In the genomic region with DNA sequence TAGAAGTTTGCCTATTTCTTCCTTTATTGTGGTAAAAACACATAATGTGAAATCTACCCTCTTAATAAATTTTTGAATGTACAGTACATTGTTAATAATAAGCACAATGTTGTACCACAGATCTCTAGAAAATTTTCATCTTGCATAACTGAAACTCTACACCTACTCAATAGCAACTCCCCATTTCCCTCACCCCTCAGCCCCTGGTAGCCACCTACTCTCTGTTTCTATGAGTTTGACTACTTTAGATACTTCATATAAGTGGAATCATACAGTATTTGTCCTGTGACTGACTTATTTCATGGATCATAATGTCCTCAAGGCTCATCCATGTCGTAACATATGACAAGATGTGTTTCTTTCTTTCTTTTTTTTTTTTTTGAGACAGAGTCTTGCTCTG, we compare ENCODE assay signal across 18 cellular contexts.
A peak's percentile ranks its signal among the peaks of the same experiment; 100 is the strongest.
DNase-seq lines count a peak whose midpoint lies in the region; ATAC-seq lines count a peak whose summit lies in the region.
"Had no signal": no experiment of that assay in that cellular context is flagged by ENCODE, and none has a peak within 500 bp of the region (broad histone marks: within the 10 kb centered on the region; RNA-seq: fewer than 3 reads in every experiment).

No MANE protein-coding gene starts in this region.

- no peaks in the 10 kb centered on the region for H3K4me1 Mint-ChIP-seq in activated T-helper 17 cell treated with anti-CD3 and anti-CD28 coated beads, Interleukin-2, amount 50 U/mL, for 72 hours
- no peaks in the 10 kb centered on the region for H3K4me1 Mint-ChIP-seq in T-helper 17 cell

- H3K4me1 ChIP-seq in GM23248 (ENCODE audit: insufficient read depth) = peaks cover 2% of the 10 kb centered on the region; the same call in 1 of the 2 replicates
- H3K4me1 ChIP-seq: prostate gland, SJCRH30 had no signal

- no peak overlapping the region for H3K4me3 ChIP-seq in GM23248
- H3K4me3 ChIP-seq: prostate gland, SJCRH30 had no signal

- H3K27ac Mint-ChIP-seq in activated T-helper 17 cell treated with anti-CD3 and anti-CD28 coated beads, Interleukin-2, amount 50 U/mL, for 72 hours = no peak overlapping the region
- no peak overlapping the region for H3K27ac Mint-ChIP-seq in T-helper 17 cell
- H3K27ac Mint-ChIP-seq: B cell; natural killer cell treated with Interleukin-12 subunit alpha and Interleukin-12 subunit beta and Interleukin-15 and Interleukin-18, amount 100 ng/mL, for 72 hours had no signal

- H4K20me1 ChIP-seq in GM23248 (ENCODE audit: insufficient read depth) = no peaks in the 10 kb centered on the region

- DNase-seq in NCI-H510A (lab: John Stamatoyannopoulos, UW) (no peak), T-helper 17 cell (no peak), GM23248 (no peak)
- DNase-seq: activated CD4-positive, alpha-beta T cell treated with anti-CD3 and anti-CD28 coated beads, Interleukin-2, amount 50 U/mL, for 1 hour; activated T-cell treated with anti-CD3 and anti-CD28 coated beads, Interleukin-2, amount 50 U/mL, for 4 hours; DMS 273 treated with DMSO at 0.1 percent for 48 hours; glutamatergic neuron; NCI-H187; SJCRH30; substantia nigra had no signal

- H3K36me3 ChIP-seq in GM23248 (ENCODE audit: low read depth) = no peaks in the 10 kb centered on the region
- H3K36me3 ChIP-seq: prostate gland, SJCRH30 had no signal

- no peak overlapping the region for H2AFZ ChIP-seq in GM23248

- no peaks in the 10 kb centered on the region for H3F3A ChIP-seq in GM23248 (ENCODE audit: insufficient read depth)

- H3K9ac ChIP-seq in GM23248 = no peak overlapping the region

- H3K79me2 ChIP-seq in GM23248 (ENCODE audit: insufficient read depth) = no peaks in the 10 kb centered on the region

- H3K27ac ChIP-seq in GM23248 = no peak overlapping the region
- H3K27ac ChIP-seq: prostate gland, SJCRH30 had no signal

- H3K4me3 Mint-ChIP-seq in activated T-helper 17 cell treated with anti-CD3 and anti-CD28 coated beads, Interleukin-2, amount 50 U/mL, for 72 hours = no peak overlapping the region
- H3K4me3 Mint-ChIP-seq in T-helper 17 cell = no peak overlapping the region
- H3K4me3 Mint-ChIP-seq: activated T-cell treated with anti-CD3 and anti-CD28 coated beads, Interleukin-2, amount 50 U/mL, for 4 hours; B cell; natural killer cell treated with Interleukin-12 subunit alpha and Interleukin-12 subunit beta and Interleukin-15 and Interleukin-18, amount 100 ng/mL, for 72 hours had no signal

- no peaks in the 10 kb centered on the region for H3K9me2 ChIP-seq in GM23248 (ENCODE audit: insufficient read depth)

- ATAC-seq in GM18519 (IDR thresholded peaks at IDR 0.05; ENCODE audit: low FRiP score, unreplicated experiment) = peak; percentile 47
- peak; percentile 53 for ATAC-seq in GM21360 (IDR thresholded peaks at IDR 0.05; ENCODE audit: unreplicated experiment)
- ATAC-seq in HG02885 (IDR thresholded peaks at IDR 0.05; ENCODE audit: poor library complexity, unreplicated experiment) = peak; percentile 55
- ATAC-seq in activated T-helper 17 cell treated with anti-CD3 and anti-CD28 coated beads, Interleukin-2, amount 50 U/mL, for 72 hours (replicated peaks) = peak; percentile 55
- no peak for ATAC-seq in T-helper 17 cell
- ATAC-seq: activated T-cell treated with anti-CD3 and anti-CD28 coated beads, Interleukin-2, amount 50 U/mL, for 4 hours; esophagus mucosa; natural killer cell treated with Interleukin-12 subunit alpha and Interleukin-12 subunit beta and Interleukin-15 and Interleukin-18, amount 100 ng/mL, for 72 hours had no signal

- 89 to 100% methylated on average over 1 of the region's 1 CpG for WGBS in GM23248 (ENCODE audit: low coverage in 1 of 2, low lambda C conversion rate in 2 of 2, missing lambda C conversion rate in 2 of 2), 2 experiments

- H3K9me3 Mint-ChIP-seq in activated T-helper 17 cell treated with anti-CD3 and anti-CD28 coated beads, Interleukin-2, amount 50 U/mL, for 72 hours = no peaks in the 10 kb centered on the region
- H3K9me3 Mint-ChIP-seq: activated T-cell treated with anti-CD3 and anti-CD28 coated beads, Interleukin-2, amount 50 U/mL, for 4 hours; natural killer cell treated with Interleukin-12 subunit alpha and Interleukin-12 subunit beta and Interleukin-15 and Interleukin-18, amount 100 ng/mL, for 72 hours had no signal

- no peaks in the 10 kb centered on the region for H3K27me3 Mint-ChIP-seq in activated T-helper 17 cell treated with anti-CD3 and anti-CD28 coated beads, Interleukin-2, amount 50 U/mL, for 72 hours
- H3K27me3 Mint-ChIP-seq in T-helper 17 cell = no peaks in the 10 kb centered on the region
- H3K27me3 Mint-ChIP-seq: B cell; natural killer cell treated with Interleukin-12 subunit alpha and Interleukin-12 subunit beta and Interleukin-15 and Interleukin-18, amount 100 ng/mL, for 72 hours had no signal

- H3K9me3 ChIP-seq in T-helper 17 cell (ENCODE audit: control insufficient read depth, low read length, poor library complexity, severe bottlenecking) (no peaks in the 10 kb centered on the region), GM23248 (ENCODE audit: low read depth) (no peaks in the 10 kb centered on the region)
- H3K9me3 ChIP-seq: prostate gland, SJCRH30 had no signal

- H3K36me3 Mint-ChIP-seq in activated T-helper 17 cell treated with anti-CD3 and anti-CD28 coated beads, Interleukin-2, amount 50 U/mL, for 72 hours (ENCODE audit: low read depth) = no peaks in the 10 kb centered on the region
- no peaks in the 10 kb centered on the region for H3K36me3 Mint-ChIP-seq in T-helper 17 cell (ENCODE audit: low read depth)
- H3K36me3 Mint-ChIP-seq: natural killer cell treated with Interleukin-12 subunit alpha and Interleukin-12 subunit beta and Interleukin-15 and Interleukin-18, amount 100 ng/mL, for 72 hours had no signal

- H3K27me3 ChIP-seq in GM23248 (replicated peaks; ENCODE audit: insufficient read depth) = no peaks in the 10 kb centered on the region
- H3K27me3 ChIP-seq: SJCRH30 had no signal

- in situ Hi-C loops in GM23248 (cut with MboI) = no loop called here

- no peak overlapping the region for H3K4me2 ChIP-seq in GM23248 (ENCODE audit: unreplicated experiment)
